ENCODE assay signal across 1 cellular context in the genomic region with DNA sequence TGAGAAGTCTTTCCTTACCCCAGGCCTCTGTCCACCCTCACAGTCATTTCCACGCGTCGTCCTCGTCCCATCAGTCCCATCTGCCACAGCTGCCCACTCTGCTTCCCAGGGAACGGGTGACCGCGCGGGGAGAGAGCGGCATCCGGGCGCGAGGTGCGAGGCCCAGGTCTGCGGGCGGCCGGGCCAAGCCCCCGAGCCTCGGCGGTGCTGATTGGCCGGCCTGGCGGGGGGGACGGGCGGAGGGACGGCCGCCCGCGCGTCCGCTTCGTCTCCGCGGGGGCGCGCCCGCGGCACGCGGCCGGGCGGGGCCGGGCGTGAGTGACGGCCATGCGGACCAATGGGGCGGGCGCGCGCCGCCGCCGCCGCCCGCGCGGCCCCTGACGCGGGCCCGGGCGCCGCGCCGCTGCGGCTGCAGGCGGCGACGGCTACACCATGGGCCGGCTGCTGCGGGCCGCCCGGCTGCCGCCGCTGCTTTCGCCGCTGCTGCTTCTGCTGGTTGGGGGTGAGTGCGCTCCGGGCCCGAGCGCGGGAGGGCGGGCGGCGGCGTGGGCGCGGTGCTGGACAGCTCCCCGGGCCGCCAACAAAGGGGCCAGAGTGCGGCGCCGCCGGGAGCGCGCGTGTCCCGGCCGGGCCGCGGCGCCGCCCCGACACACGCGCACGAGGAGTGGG.
TF ChIP-seq lines count a peak whose summit lies in the region.

A gene with protein sequence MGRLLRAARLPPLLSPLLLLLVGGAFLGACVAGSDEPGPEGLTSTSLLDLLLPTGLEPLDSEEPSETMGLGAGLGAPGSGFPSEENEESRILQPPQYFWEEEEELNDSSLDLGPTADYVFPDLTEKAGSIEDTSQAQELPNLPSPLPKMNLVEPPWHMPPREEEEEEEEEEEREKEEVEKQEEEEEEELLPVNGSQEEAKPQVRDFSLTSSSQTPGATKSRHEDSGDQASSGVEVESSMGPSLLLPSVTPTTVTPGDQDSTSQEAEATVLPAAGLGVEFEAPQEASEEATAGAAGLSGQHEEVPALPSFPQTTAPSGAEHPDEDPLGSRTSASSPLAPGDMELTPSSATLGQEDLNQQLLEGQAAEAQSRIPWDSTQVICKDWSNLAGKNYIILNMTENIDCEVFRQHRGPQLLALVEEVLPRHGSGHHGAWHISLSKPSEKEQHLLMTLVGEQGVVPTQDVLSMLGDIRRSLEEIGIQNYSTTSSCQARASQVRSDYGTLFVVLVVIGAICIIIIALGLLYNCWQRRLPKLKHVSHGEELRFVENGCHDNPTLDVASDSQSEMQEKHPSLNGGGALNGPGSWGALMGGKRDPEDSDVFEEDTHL (plus strand): TSS at position 398 of the 669 bp plus-strand sequence. CDS start 35 bp downstream, at position 433.

TF ChIP-seq in HEK293, 187 proteins besides CTCF, POLR2A, EP300 and RAD21 (continued from another document):
- TF ChIP-seq, protein P1, sequence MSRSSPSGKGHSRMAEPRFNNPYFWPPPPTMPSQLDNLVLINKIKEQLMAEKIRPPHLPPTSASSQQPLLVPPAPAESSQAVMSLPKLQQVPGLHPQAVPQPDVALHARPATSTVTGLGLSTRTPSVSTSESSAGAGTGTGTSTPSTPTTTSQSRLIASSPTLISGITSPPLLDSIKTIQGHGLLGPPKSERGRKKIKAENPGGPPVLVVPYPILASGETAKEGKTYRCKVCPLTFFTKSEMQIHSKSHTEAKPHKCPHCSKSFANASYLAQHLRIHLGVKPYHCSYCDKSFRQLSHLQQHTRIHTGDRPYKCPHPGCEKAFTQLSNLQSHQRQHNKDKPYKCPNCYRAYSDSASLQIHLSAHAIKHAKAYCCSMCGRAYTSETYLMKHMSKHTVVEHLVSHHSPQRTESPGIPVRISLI (tag by site-specific recombination; IDR thresholded peaks at IDR 0.05) = no peak
- TF ChIP-seq ZNF416 (tag by site-specific recombination; IDR thresholded peaks at IDR 0.05) (no peak), ZNF23 (tag by site-specific recombination; IDR thresholded peaks at IDR 0.05; ENCODE audit: borderline replicate concordance) (no peak), ZFP69B (tag by site-specific recombination; IDR thresholded peaks at IDR 0.05) (no peak), SCRT2 (tag by site-specific recombination; IDR thresholded peaks at IDR 0.05) (no peak), SETDB1 (IDR thresholded peaks at IDR 0.05; ENCODE audit: insufficient read length, low read length) (peak; percentile 76), PRDM1 (tag by site-specific recombination; IDR thresholded peaks at IDR 0.05) (no peak), ZNF660 (tag by site-specific recombination; IDR thresholded peaks at IDR 0.05) (no peak), ZBTB8A (tag by site-specific recombination; IDR thresholded peaks at IDR 0.05) (peak; percentile 42; the same call in 1 of the 2 replicates), ZNF169 (tag by site-specific recombination; IDR thresholded peaks at IDR 0.05) (no peak), ZNF501 (tag by site-specific recombination; IDR thresholded peaks at IDR 0.05) (0 out of 2 replicates have a peak, but pooled peaks have one; percentile 46), TRIM28 (IDR thresholded peaks at IDR 0.05; ENCODE audit: borderline replicate concordance, low read length) (no peak), ZNF791 (tag by site-specific recombination; IDR thresholded peaks at IDR 0.05) (no peak), GLI4 (tag by site-specific recombination; IDR thresholded peaks at IDR 0.05) (no peak), SALL2 (tag by site-specific recombination; IDR thresholded peaks at IDR 0.05; ENCODE audit: borderline replicate concordance) (no peak), SP3 (tag by site-specific recombination; IDR thresholded peaks at IDR 0.05) (0 out of 2 replicates have a peak, but pooled peaks have one; percentile 17), ZNF341 (tag by site-specific recombination; IDR thresholded peaks at IDR 0.05; ENCODE audit: low read depth) (no peak), ZNF184 (tag by site-specific recombination; IDR thresholded peaks at IDR 0.05) (no peak), ZNF600 (tag by site-specific recombination; IDR thresholded peaks at IDR 0.05) (no peak), KLF9 (tag by site-specific recombination; IDR thresholded peaks at IDR 0.05; ENCODE audit: low read depth) (no peak), ZBTB17 (tag by site-specific recombination; IDR thresholded peaks at IDR 0.05) (no peak), KLF10 (tag by site-specific recombination; IDR thresholded peaks at IDR 0.05) (peak; percentile 97), ZBTB7A (tag by site-specific recombination; IDR thresholded peaks at IDR 0.05; ENCODE audit: low read depth) (no peak), ZNF555 (tag by site-specific recombination; conservative IDR thresholded peaks at IDR 0.05) (no peak)
- TF ChIP-seq, protein P2, sequence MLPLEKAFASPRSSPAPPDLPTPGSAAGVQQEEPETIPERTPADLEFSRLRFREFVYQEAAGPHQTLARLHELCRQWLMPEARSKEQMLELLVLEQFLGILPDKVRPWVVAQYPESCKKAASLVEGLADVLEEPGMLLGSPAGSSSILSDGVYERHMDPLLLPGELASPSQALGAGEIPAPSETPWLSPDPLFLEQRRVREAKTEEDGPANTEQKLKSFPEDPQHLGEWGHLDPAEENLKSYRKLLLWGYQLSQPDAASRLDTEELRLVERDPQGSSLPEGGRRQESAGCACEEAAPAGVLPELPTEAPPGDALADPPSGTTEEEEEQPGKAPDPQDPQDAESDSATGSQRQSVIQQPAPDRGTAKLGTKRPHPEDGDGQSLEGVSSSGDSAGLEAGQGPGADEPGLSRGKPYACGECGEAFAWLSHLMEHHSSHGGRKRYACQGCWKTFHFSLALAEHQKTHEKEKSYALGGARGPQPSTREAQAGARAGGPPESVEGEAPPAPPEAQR (tag by site-specific recombination; IDR thresholded peaks at IDR 0.05) = no peak
- TF ChIP-seq, protein P3, sequence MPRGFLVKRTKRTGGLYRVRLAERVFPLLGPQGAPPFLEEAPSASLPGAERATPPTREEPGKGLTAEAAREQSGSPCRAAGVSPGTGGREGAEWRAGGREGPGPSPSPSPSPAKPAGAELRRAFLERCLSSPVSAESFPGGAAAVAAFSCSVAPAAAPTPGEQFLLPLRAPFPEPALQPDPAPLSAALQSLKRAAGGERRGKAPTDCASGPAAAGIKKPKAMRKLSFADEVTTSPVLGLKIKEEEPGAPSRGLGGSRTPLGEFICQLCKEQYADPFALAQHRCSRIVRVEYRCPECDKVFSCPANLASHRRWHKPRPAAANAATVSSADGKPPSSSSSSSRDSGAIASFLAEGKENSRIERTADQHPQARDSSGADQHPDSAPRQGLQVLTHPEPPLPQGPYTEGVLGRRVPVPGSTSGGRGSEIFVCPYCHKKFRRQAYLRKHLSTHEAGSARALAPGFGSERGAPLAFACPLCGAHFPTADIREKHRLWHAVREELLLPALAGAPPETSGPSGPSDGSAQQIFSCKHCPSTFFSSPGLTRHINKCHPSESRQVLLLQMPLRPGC (tag by site-specific recombination; IDR thresholded peaks at IDR 0.05) = no peak
- TF ChIP-seq, protein P4, sequence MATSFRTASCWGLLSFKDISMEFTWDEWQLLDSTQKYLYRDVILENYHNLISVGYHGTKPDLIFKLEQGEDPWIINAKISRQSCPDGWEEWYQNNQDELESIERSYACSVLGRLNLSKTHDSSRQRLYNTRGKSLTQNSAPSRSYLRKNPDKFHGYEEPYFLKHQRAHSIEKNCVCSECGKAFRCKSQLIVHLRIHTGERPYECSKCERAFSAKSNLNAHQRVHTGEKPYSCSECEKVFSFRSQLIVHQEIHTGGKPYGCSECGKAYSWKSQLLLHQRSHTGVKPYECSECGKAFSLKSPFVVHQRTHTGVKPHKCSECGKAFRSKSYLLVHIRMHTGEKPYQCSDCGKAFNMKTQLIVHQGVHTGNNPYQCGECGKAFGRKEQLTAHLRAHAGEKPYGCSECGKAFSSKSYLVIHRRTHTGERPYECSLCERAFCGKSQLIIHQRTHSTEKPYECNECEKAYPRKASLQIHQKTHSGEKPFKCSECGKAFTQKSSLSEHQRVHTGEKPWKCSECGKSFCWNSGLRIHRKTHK (tag by site-specific recombination; IDR thresholded peaks at IDR 0.05) = no peak
- TF ChIP-seq, protein P5, sequence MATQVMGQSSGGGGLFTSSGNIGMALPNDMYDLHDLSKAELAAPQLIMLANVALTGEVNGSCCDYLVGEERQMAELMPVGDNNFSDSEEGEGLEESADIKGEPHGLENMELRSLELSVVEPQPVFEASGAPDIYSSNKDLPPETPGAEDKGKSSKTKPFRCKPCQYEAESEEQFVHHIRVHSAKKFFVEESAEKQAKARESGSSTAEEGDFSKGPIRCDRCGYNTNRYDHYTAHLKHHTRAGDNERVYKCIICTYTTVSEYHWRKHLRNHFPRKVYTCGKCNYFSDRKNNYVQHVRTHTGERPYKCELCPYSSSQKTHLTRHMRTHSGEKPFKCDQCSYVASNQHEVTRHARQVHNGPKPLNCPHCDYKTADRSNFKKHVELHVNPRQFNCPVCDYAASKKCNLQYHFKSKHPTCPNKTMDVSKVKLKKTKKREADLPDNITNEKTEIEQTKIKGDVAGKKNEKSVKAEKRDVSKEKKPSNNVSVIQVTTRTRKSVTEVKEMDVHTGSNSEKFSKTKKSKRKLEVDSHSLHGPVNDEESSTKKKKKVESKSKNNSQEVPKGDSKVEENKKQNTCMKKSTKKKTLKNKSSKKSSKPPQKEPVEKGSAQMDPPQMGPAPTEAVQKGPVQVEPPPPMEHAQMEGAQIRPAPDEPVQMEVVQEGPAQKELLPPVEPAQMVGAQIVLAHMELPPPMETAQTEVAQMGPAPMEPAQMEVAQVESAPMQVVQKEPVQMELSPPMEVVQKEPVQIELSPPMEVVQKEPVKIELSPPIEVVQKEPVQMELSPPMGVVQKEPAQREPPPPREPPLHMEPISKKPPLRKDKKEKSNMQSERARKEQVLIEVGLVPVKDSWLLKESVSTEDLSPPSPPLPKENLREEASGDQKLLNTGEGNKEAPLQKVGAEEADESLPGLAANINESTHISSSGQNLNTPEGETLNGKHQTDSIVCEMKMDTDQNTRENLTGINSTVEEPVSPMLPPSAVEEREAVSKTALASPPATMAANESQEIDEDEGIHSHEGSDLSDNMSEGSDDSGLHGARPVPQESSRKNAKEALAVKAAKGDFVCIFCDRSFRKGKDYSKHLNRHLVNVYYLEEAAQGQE (tag by site-specific recombination; IDR thresholded peaks at IDR 0.05) = no peak
- TF ChIP-seq, protein P6, sequence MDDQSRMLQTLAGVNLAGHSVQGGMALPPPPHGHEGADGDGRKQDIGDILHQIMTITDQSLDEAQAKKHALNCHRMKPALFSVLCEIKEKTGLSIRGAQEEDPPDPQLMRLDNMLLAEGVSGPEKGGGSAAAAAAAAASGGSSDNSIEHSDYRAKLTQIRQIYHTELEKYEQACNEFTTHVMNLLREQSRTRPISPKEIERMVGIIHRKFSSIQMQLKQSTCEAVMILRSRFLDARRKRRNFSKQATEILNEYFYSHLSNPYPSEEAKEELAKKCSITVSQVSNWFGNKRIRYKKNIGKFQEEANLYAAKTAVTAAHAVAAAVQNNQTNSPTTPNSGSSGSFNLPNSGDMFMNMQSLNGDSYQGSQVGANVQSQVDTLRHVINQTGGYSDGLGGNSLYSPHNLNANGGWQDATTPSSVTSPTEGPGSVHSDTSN (CRISPR knock-in tag; IDR thresholded peaks at IDR 0.05) = no peak
- TF ChIP-seq, protein P7, sequence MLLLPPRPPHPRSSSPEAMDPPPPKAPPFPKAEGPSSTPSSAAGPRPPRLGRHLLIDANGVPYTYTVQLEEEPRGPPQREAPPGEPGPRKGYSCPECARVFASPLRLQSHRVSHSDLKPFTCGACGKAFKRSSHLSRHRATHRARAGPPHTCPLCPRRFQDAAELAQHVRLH (tag by site-specific recombination; IDR thresholded peaks at IDR 0.05) = no peak
